Comparison of ENCODE assay signal across 8 cellular contexts in genomic region chr19:2479556-2480194, GRCh38. TPM values are rescaled to one million over a fixed set of nuclear protein-coding genes. Genes with fewer than 3 reads are reported as not detected.
DNase-seq lines count a peak whose midpoint lies in the region; ATAC-seq and TF ChIP-seq lines count a peak whose summit lies in the region.

No MANE protein-coding gene starts in this region.

- intact Hi-C loops in dorsolateral prefrontal cortex (cut with DNase I): loop anchor here in 1 of 2 donors (10.0 kb wide), 2 partner anchors 95 to 265 kb away; partner anchors contain the start of gene SLC39A3

- H3K36me3 Mint-ChIP-seq in CD4-positive, CD25-positive, alpha-beta regulatory T cell: peaks cover 11% of the 10 kb centered on the region
- H3K36me3 Mint-ChIP-seq in chondrocyte (ENCODE audit: low read depth) (peaks cover 25% of the 10 kb centered on the region), neural crest cell (ENCODE audit: low read depth) (no peaks in the 10 kb centered on the region)

- H3K9me3 Mint-ChIP-seq in CD4-positive, CD25-positive, alpha-beta regulatory T cell: peaks cover 0 to 14% (median 4%) of the 10 kb centered on the region in 7 donors
- H3K9me3 Mint-ChIP-seq in chondrocyte (ENCODE audit: low read depth) (peaks cover 7% of the 10 kb centered on the region), neural crest cell (no peaks in the 10 kb centered on the region)

- no peaks in the 10 kb centered on the region for H3K27me3 ChIP-seq in CD4-positive, CD25-positive, alpha-beta regulatory T cell (ENCODE audit: control insufficient read depth, insufficient read depth, low read length)
- peaks cover 43% of the 10 kb centered on the region for H3K27me3 ChIP-seq in HUES48 (ENCODE audit: control insufficient read depth, insufficient read depth, low read length)
- no peaks in the 10 kb centered on the region for H3K27me3 ChIP-seq in dorsolateral prefrontal cortex

- ATAC-seq in CD4-positive, CD25-positive, alpha-beta regulatory T cell (ENCODE audit: low read depth in 2 of 2): no peak
- ATAC-seq in HG03432 (IDR thresholded peaks at IDR 0.05; ENCODE audit: unreplicated experiment): no peak

- no peak for DNase-seq in CD4-positive, CD25-positive, alpha-beta regulatory T cell
- DNase-seq in chondrocyte (ENCODE audit: low spot score): no peak
- no peak for DNase-seq in neural crest cell (ENCODE audit: low read depth, low spot score)
- DNase-seq in dermis blood vessel endothelial cell: no peak
- DNase-seq in GDM1 (lab: John Stamatoyannopoulos, UW): no peak
- DNase-seq in dorsolateral prefrontal cortex: no peak

- H3K27me3 Mint-ChIP-seq in CD4-positive, CD25-positive, alpha-beta regulatory T cell: peaks cover 20% of the 10 kb centered on the region
- H3K27me3 Mint-ChIP-seq in chondrocyte (ENCODE audit: low read depth) (no peaks in the 10 kb centered on the region), neural crest cell (ENCODE audit: low read depth) (peaks cover 76% of the 10 kb centered on the region)

- H3K27ac ChIP-seq in CD4-positive, CD25-positive, alpha-beta regulatory T cell (ENCODE audit: insufficient read depth, low read length, poor library complexity, severe bottlenecking): peak overlapping the region; percentile 85
- no peak overlapping the region for H3K27ac ChIP-seq in HUES48 (ENCODE audit: low read depth, low read length)
- H3K27ac ChIP-seq in dorsolateral prefrontal cortex: peak overlapping the region in 4 of 59 donors; percentile 89 to 93 (median 91)

- peaks cover 0 to 21% (median 12%) of the 10 kb centered on the region in 4 donors for H3K4me1 Mint-ChIP-seq in CD4-positive, CD25-positive, alpha-beta regulatory T cell
- H3K4me1 Mint-ChIP-seq in chondrocyte (ENCODE audit: low read depth): peaks cover 7% of the 10 kb centered on the region
- peaks cover 27% of the 10 kb centered on the region for H3K4me1 Mint-ChIP-seq in neural crest cell

- no peak overlapping the region for H3K4me3 ChIP-seq in CD4-positive, CD25-positive, alpha-beta regulatory T cell (ENCODE audit: low read depth, low read length)
- peak overlapping the region; percentile 70 for H3K4me3 ChIP-seq in HUES48 (ENCODE audit: low read depth, low read length)
- H3K4me3 ChIP-seq in dorsolateral prefrontal cortex: peak overlapping the region in 11 of 59 donors; percentile 75 to 97 (median 87)

- no peaks in the 10 kb centered on the region for H3K36me3 ChIP-seq in CD4-positive, CD25-positive, alpha-beta regulatory T cell (ENCODE audit: control insufficient read depth, insufficient read depth, low read length)
- H3K36me3 ChIP-seq in HUES48 (ENCODE audit: control insufficient read depth, insufficient read depth, low read length): no peaks in the 10 kb centered on the region

- peaks cover 32% of the 10 kb centered on the region for H3K4me1 ChIP-seq in CD4-positive, CD25-positive, alpha-beta regulatory T cell (ENCODE audit: control insufficient read depth, insufficient read depth, low read length, poor library complexity, severe bottlenecking)
- H3K4me1 ChIP-seq in HUES48 (ENCODE audit: control insufficient read depth, insufficient read depth, low read length): peaks cover 3% of the 10 kb centered on the region; the same call in 1 of the 2 replicates

- H3K9ac ChIP-seq in HUES48 (ENCODE audit: low read depth, low read length): no peak overlapping the region

- H3K27ac Mint-ChIP-seq in CD4-positive, CD25-positive, alpha-beta regulatory T cell: peak overlapping the region; percentile 51 to 90 (median 52)
- H3K27ac Mint-ChIP-seq in chondrocyte (ENCODE audit: unreplicated experiment) (peak overlapping the region; percentile 85), neural crest cell (ENCODE audit: unreplicated experiment) (no peak overlapping the region)

- H3K9me3 ChIP-seq in CD4-positive, CD25-positive, alpha-beta regulatory T cell (ENCODE audit: control insufficient read depth in 2 of 2, low read length in 2 of 2): peaks cover 3 to 6% of the 10 kb centered on the region in 2 experiments
- no peaks in the 10 kb centered on the region for H3K9me3 ChIP-seq in HUES48 (ENCODE audit: control insufficient read depth, insufficient read depth, low read length)

- peak overlapping the region; percentile 70 to 89 (median 84) for H3K4me3 Mint-ChIP-seq in CD4-positive, CD25-positive, alpha-beta regulatory T cell
- H3K4me3 Mint-ChIP-seq in chondrocyte (ENCODE audit: unreplicated experiment) (peak overlapping the region; percentile 95), neural crest cell (peak overlapping the region; percentile 57)

- TF ChIP-seq CTCF in chondrocyte (IDR thresholded peaks at IDR 0.05): peak; percentile 70
- TF ChIP-seq CTCF in neural crest cell (conservative IDR thresholded peaks at IDR 0.05): peak; percentile 45
- no peak for TF ChIP-seq CTCF in dorsolateral prefrontal cortex (IDR thresholded peaks at IDR 0.05 in 54 of 56, conservative IDR thresholded peaks at IDR 0.05 in 2 of 56; ENCODE audit: low read depth in 1 of 56, partially characterized antibody in 56 of 56)

RNA-seq across cellular contexts. Expression of gene GADD45B, which starts 3.7 kb away (rescaled TPM):
- total RNA-seq in CD4-positive, CD25-positive, alpha-beta regulatory T cell: 191 TPM
- polyA plus RNA-seq in CD4-positive, CD25-positive, alpha-beta regulatory T cell: 10 to 100 TPM; 53.4 to 70.2 (median 63.3) TPM
- total RNA-seq in chondrocyte: 177 to 258 TPM (median 181 TPM) in 3 replicates
- 3.3 and 4.1 TPM in 2 replicates for total RNA-seq in neural crest cell
- 53.4 and 114 TPM in 2 replicates for total RNA-seq in dermis blood vessel endothelial cell
- 100 to 1,000 TPM in 25 of 120 experiments, 10 to 100 TPM in 95; 15.8 to 333 (median 47.4) TPM for total RNA-seq in dorsolateral prefrontal cortex

RNA-seq across cellular contexts. Expression of gene LMNB2, which starts 22.9 kb away (rescaled TPM):
- 16.0 TPM for total RNA-seq in CD4-positive, CD25-positive, alpha-beta regulatory T cell
- polyA plus RNA-seq in CD4-positive, CD25-positive, alpha-beta regulatory T cell: 1 to 10 TPM; 3.8 to 7.5 (median 4.8) TPM
- total RNA-seq in chondrocyte: 35.5 to 56.0 TPM (median 36.6 TPM) in 3 replicates
- total RNA-seq in neural crest cell: 201 and 206 TPM in 2 replicates
- 57.3 and 179 TPM in 2 replicates for total RNA-seq in dermis blood vessel endothelial cell
- 10 to 100 TPM; 13.4 to 25.1 (median 18.3) TPM for total RNA-seq in dorsolateral prefrontal cortex

RNA-seq across cellular contexts. Expression of gene TIMM13, which starts 52.3 kb away (rescaled TPM):
- total RNA-seq in CD4-positive, CD25-positive, alpha-beta regulatory T cell: 24.6 TPM
- 10 to 100 TPM; 49.7 to 62.5 (median 59.4) TPM for polyA plus RNA-seq in CD4-positive, CD25-positive, alpha-beta regulatory T cell
- total RNA-seq in chondrocyte (74.6 to 100 TPM (median 76.1 TPM) in 3 replicates), neural crest cell (145 and 155 TPM in 2 replicates), dermis blood vessel endothelial cell (48.3 and 53.5 TPM in 2 replicates), dorsolateral prefrontal cortex (10 to 100 TPM; 36.0 to 71.8 (median 52.0) TPM)

Comparison
In these comparisons a context has a peak if more than half of its experiments do, and no peak if none do; other contexts are left out.
1. CTCF ChIP-seq: peak in chondrocyte (single experiment) and neural crest cell (single experiment); none in dorsolateral prefrontal cortex (0 of 56).
2. Peak in every context shown above with its lines, with median percentiles within 50 percentile points of each other: H3K4me3 Mint-ChIP-seq.